ENCODE assay signal across 16 cellular contexts in the genomic region with DNA sequence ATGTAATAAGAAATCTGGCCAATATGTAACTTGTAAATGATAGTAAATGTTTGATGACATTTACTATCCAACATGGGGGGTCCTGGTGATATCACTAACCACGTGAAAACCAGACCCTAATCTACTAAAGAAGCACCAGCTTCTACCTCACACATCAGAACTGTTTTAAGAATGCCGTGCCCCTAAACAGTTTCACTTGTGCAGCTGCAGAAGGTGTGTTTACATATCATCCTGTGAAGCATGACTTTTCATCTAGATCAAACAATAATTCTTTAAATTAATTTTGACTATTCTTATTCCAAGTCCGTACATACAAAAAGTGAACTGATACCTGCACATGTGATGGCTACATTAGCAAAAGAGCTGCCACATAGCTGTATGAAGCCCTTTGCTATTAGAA.
DNase-seq lines count a peak whose midpoint lies in the region; ATAC-seq, FAIRE-seq and TF ChIP-seq lines count a peak whose summit lies in the region.
"Had no signal": no experiment of that assay in that cellular context is flagged by ENCODE, and none has a peak within 500 bp of the region (broad histone marks: within the 10 kb centered on the region; RNA-seq: fewer than 3 reads in every experiment).

No MANE protein-coding gene starts in this region.

- peaks cover 2% of the 10 kb centered on the region for H3K4me1 Mint-ChIP-seq in activated CD4-positive, alpha-beta T cell treated with anti-CD3 and anti-CD28 coated beads for 36 hours

- ATAC-seq in GM18511 (IDR thresholded peaks at IDR 0.05; ENCODE audit: unreplicated experiment): peak; percentile 55
- ATAC-seq in GM21360 (IDR thresholded peaks at IDR 0.05; ENCODE audit: unreplicated experiment): peak; percentile 44
- ATAC-seq in HG02943 (IDR thresholded peaks at IDR 0.05; ENCODE audit: low read depth, unreplicated experiment): peak; percentile 45
- ATAC-seq in HG02610 (IDR thresholded peaks at IDR 0.05; ENCODE audit: unreplicated experiment): no peak
- no peak for ATAC-seq in activated CD4-positive, alpha-beta T cell treated with anti-CD3 and anti-CD28 coated beads for 36 hours
- ATAC-seq: body of pancreas, left lobe of liver had no signal

- H3K27ac Mint-ChIP-seq in activated CD4-positive, alpha-beta T cell treated with anti-CD3 and anti-CD28 coated beads for 36 hours: no peak overlapping the region
- H3K27ac Mint-ChIP-seq: activated naive CD4-positive, alpha-beta T cell treated with anti-CD3 and anti-CD28 coated beads for 36 hours; progenitor cell of endocrine pancreas had no signal

- CTCF ChIA-PET in activated CD4-positive, alpha-beta T cell treated with anti-CD3 and anti-CD28 coated beads for 36 hours (lab: Charles Lee): interaction anchor here (1.0 kb wide), 1 partner anchor 15 kb away, joined by 3 read pairs; no protein-coding TSS in a partner anchor

- no peaks in the 10 kb centered on the region for H3K36me3 Mint-ChIP-seq in activated CD4-positive, alpha-beta T cell treated with anti-CD3 and anti-CD28 coated beads for 36 hours (ENCODE audit: low read depth)

- intact Hi-C loops in activated CD4-positive, alpha-beta T cell treated with anti-CD3 and anti-CD28 coated beads for 36 hours (cut with DNase I, micrococcal nuclease): no loop called here

- no peaks in the 10 kb centered on the region for H3K9me3 Mint-ChIP-seq in activated CD4-positive, alpha-beta T cell treated with anti-CD3 and anti-CD28 coated beads for 36 hours (ENCODE audit: low read depth)
- H3K9me3 Mint-ChIP-seq: activated naive CD4-positive, alpha-beta T cell treated with anti-CD3 and anti-CD28 coated beads for 36 hours had no signal

- TF ChIP-seq CTCF in D721Med (IDR thresholded peaks at IDR 0.05; ENCODE audit: insufficient read depth, missing control alignments): no peak

- peaks cover 19% of the 10 kb centered on the region for H3K27me3 Mint-ChIP-seq in activated CD4-positive, alpha-beta T cell treated with anti-CD3 and anti-CD28 coated beads for 36 hours
- H3K27me3 Mint-ChIP-seq: progenitor cell of endocrine pancreas had no signal

- H3K4me3 Mint-ChIP-seq in activated CD4-positive, alpha-beta T cell treated with anti-CD3 and anti-CD28 coated beads for 36 hours: no peak overlapping the region
- H3K4me3 Mint-ChIP-seq: activated naive CD4-positive, alpha-beta T cell treated with anti-CD3 and anti-CD28 coated beads for 36 hours had no signal

- FAIRE-seq in urothelium cell line (lab: Jason Lieb, UNC) (no peak), D721Med (lab: Jason Lieb, UNC) (no peak)

- POLR2A ChIA-PET in activated CD4-positive, alpha-beta T cell treated with anti-CD3 and anti-CD28 coated beads for 36 hours (lab: Charles Lee): no interaction called here

- DNase-seq in NAMALWA (ENCODE audit: low spot score): peak; percentile 93
- no peak for DNase-seq in urothelium cell line (ENCODE audit: low spot score)
- no peak for DNase-seq in D721Med (ENCODE audit: insufficient read length, low spot score)
- no peak for DNase-seq in activated CD4-positive, alpha-beta T cell treated with anti-CD3 and anti-CD28 coated beads for 36 hours
- DNase-seq: activated naive CD4-positive, alpha-beta T cell treated with anti-CD3 and anti-CD28 coated beads for 36 hours; body of pancreas; COR-L47; hypothalamus; NCI-H2107; NK-92 treated with Interleukin-12 subunit alpha and Interleukin-12 subunit beta, amount 100 ng/mL, for 24 hours had no signal

Comparison
In these comparisons a context has a peak if more than half of its experiments do, and no peak if none do; other contexts are left out.
1. ATAC-seq: peak in GM18511 (single experiment), GM21360 (single experiment) and HG02943 (single experiment); none in HG02610 (single experiment) and activated CD4-positive, alpha-beta T cell treated with anti-CD3 and anti-CD28 coated beads for 36 hours (single experiment).